In the genomic region with DNA sequence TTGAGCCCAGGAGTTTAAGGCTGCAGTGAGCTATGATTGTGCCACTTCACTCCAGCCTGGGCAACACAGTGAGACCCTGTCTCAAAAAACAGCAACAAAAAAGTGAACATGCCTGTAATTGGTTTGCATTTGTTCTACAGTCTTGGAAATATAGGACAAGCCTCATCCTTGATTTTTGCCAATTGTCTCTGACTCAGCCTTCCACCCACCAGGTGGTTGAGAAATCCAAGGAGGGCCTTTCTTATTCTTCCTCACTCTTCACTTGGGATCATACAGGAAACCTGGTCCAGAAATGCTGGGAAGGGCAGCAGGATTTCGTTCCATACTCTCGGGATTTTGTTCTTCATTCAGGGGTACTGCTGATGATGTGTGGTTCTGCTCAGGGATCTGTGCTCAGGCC, we compare ENCODE assay signal across 16 cellular contexts.
DNase-seq lines count a peak whose midpoint lies in the region; ATAC-seq and TF ChIP-seq lines count a peak whose summit lies in the region.
"Had no signal": no experiment of that assay in that cellular context is flagged by ENCODE, and none has a peak within 500 bp of the region (broad histone marks: within the 10 kb centered on the region; RNA-seq: fewer than 3 reads in every experiment).

No MANE protein-coding gene starts in this region.

- no peak overlapping the region for H3K9ac ChIP-seq in mammary epithelial cell (ENCODE audit: insufficient read depth, low read length)
- H3K9ac ChIP-seq in MM.1S (ENCODE audit: low read length): no peak overlapping the region

- ATAC-seq in activated CD8-positive, alpha-beta T cell treated with anti-CD3 and anti-CD28 coated beads for 36 hours: no peak
- no peak for ATAC-seq in GM19324 (IDR thresholded peaks at IDR 0.05; ENCODE audit: low FRiP score, unreplicated experiment)
- ATAC-seq: PC-3 had no signal

- H3K4me3 ChIP-seq in ACC112 (ENCODE audit: low read depth, low read length) (no peak overlapping the region), MG63 (no peak overlapping the region), mammary epithelial cell (replicated peaks in 1 of 3; ENCODE audit: insufficient read depth in 1 of 3, low read depth in 2 of 3, low read length in 3 of 3) (no peak overlapping the region), MM.1S (ENCODE audit: low read length) (no peak overlapping the region)

- dilution Hi-C loops in mammary epithelial cell (cut with HindIII; ENCODE audit: low sequenced_read_pairs): no loop called here

- H3K9me3 ChIP-seq in MG63 (peaks cover 2% of the 10 kb centered on the region; the same call in 1 of the 2 replicates), mammary epithelial cell (replicated peaks; ENCODE audit: insufficient read depth, low read length) (no peaks in the 10 kb centered on the region), MM.1S (replicated peaks; ENCODE audit: insufficient read depth, low read length) (no peaks in the 10 kb centered on the region)

- no peaks in the 10 kb centered on the region for H3K27me3 ChIP-seq in ACC112 (ENCODE audit: insufficient read depth, low read length)
- H3K27me3 ChIP-seq in MG63: no peaks in the 10 kb centered on the region
- H3K27me3 ChIP-seq in mammary epithelial cell (ENCODE audit: insufficient read depth, low read length): no peaks in the 10 kb centered on the region
- no peaks in the 10 kb centered on the region for H3K27me3 ChIP-seq in MM.1S (replicated peaks; ENCODE audit: insufficient read depth, low read length)

- H3K4me2 ChIP-seq in mammary epithelial cell (ENCODE audit: insufficient read depth, low read depth, low read length): peak overlapping the region; percentile 12
- no peak overlapping the region for H3K4me2 ChIP-seq in MM.1S (ENCODE audit: low read depth, low read length)

- H3K79me2 ChIP-seq in ACC112 (ENCODE audit: control insufficient read depth, insufficient read depth, low read length, unreplicated experiment): no peaks in the 10 kb centered on the region
- H3K79me2 ChIP-seq in mammary epithelial cell (ENCODE audit: insufficient read depth, low read length): no peaks in the 10 kb centered on the region
- H3K79me2 ChIP-seq in MM.1S (ENCODE audit: low read length): no peaks in the 10 kb centered on the region

- no TSS peak for BruUV-seq in mammary epithelial cell (replicated peaks; lab: Mats Ljungman, UMichigan)

- H3K4me1 Mint-ChIP-seq in activated CD8-positive, alpha-beta T cell treated with anti-CD3 and anti-CD28 coated beads for 36 hours (ENCODE audit: low read depth): peaks cover 17% of the 10 kb centered on the region

- TF ChIP-seq CTCF in mammary epithelial cell (conservative IDR thresholded peaks at IDR 0.05 in 1 of 2, IDR thresholded peaks at IDR 0.05 in 1 of 2; ENCODE audit: extremely low read depth in 1 of 2, insufficient read depth in 1 of 2, low read depth in 1 of 2, low read length in 2 of 2): no peak
- TF ChIP-seq CTCF in MM.1S (IDR thresholded peaks at IDR 0.05; ENCODE audit: low read length): no peak
- TF ChIP-seq CTCF in activated CD8-positive, alpha-beta T cell treated with anti-CD3 and anti-CD28 coated beads for 36 hours (IDR thresholded peaks at IDR 0.05): no peak

- no peak overlapping the region for H3K27ac Mint-ChIP-seq in activated CD8-positive, alpha-beta T cell treated with anti-CD3 and anti-CD28 coated beads for 36 hours

- H3K9me3 Mint-ChIP-seq in activated CD8-positive, alpha-beta T cell treated with anti-CD3 and anti-CD28 coated beads for 36 hours: peaks cover 13% of the 10 kb centered on the region

- intact Hi-C loops in mammary epithelial cell (cut with micrococcal nuclease) (no loop called here), head of caudate nucleus (cut with DNase I) (no loop called here)
- intact Hi-C loops in activated CD8-positive, alpha-beta T cell treated with anti-CD3 and anti-CD28 coated beads for 36 hours (cut with micrococcal nuclease): no loop called here

- H3K36me3 Mint-ChIP-seq in activated CD8-positive, alpha-beta T cell treated with anti-CD3 and anti-CD28 coated beads for 36 hours (ENCODE audit: low read depth): peaks cover 2% of the 10 kb centered on the region

- CTCF ChIA-PET in mammary epithelial cell (lab: Charles Lee; ENCODE audit: low non-redundant PET): no interaction called here
- CTCF ChIA-PET in activated CD8-positive, alpha-beta T cell treated with anti-CD3 and anti-CD28 coated beads for 36 hours (lab: Charles Lee): interaction anchor here (1.2 kb wide), 1 partner anchor 10 kb away, joined by 3 read pairs; no protein-coding TSS in a partner anchor

- 19% methylated on average over 2 of the region's 2 CpGs for WGBS in mammary epithelial cell (ENCODE audit: low coverage, missing lambda C conversion rate)

- 0 out of 2 replicates have a peak overlapping the region, but pooled peaks have one; percentile 21 for H3K27ac ChIP-seq in ACC112 (ENCODE audit: low read depth, low read length)
- H3K27ac ChIP-seq in mammary epithelial cell (ENCODE audit: insufficient read depth, low read depth, low read length): no peak overlapping the region
- H3K27ac ChIP-seq in MM.1S (ENCODE audit: low read length): no peak overlapping the region

- H3K4me3 Mint-ChIP-seq in activated CD8-positive, alpha-beta T cell treated with anti-CD3 and anti-CD28 coated beads for 36 hours: no peak overlapping the region

- H2AFZ ChIP-seq in ACC112 (ENCODE audit: low read length, unreplicated experiment) (no peak overlapping the region), mammary epithelial cell (ENCODE audit: low read depth, low read length) (peak overlapping the region; percentile 55), MM.1S (ENCODE audit: low read length) (no peak overlapping the region)

- no peaks in the 10 kb centered on the region for H3K9me2 ChIP-seq in MM.1S (replicated peaks; ENCODE audit: insufficient read depth, low read length)

- POLR2A ChIA-PET in activated CD8-positive, alpha-beta T cell treated with anti-CD3 and anti-CD28 coated beads for 36 hours (lab: Charles Lee): no interaction called here

- in situ Hi-C loops in mammary epithelial cell (cut with MboI; ENCODE audit: low sequenced_read_pairs in 2 of 2): no loop called here

- H3K36me3 ChIP-seq in ACC112 (ENCODE audit: insufficient read depth, low read length): no peaks in the 10 kb centered on the region
- H3K36me3 ChIP-seq in MG63: no peaks in the 10 kb centered on the region
- H3K36me3 ChIP-seq in mammary epithelial cell (ENCODE audit: insufficient read depth, low read length): no peaks in the 10 kb centered on the region
- no peaks in the 10 kb centered on the region for H3K36me3 ChIP-seq in MM.1S (replicated peaks; ENCODE audit: insufficient read depth, low read length)

- DNase-seq in MG63 (peak; percentile 62), mammary epithelial cell (peak; percentile 58), head of caudate nucleus (peak in 24 of 42 donors; percentile 5 to 63 (median 29)), COR-L47 (lab: John Stamatoyannopoulos, UW) (no peak), MM.1S (no peak)
- DNase-seq in activated CD8-positive, alpha-beta T cell treated with anti-CD3 and anti-CD28 coated beads for 36 hours: no peak
- DNase-seq: C1 segment of cervical spinal cord, H7, Kasumi-1, NCI-H1436 treated with DMSO at 0.1 percent for 48 hours, NCI-H2081 treated with DMSO at 0.1 percent for 48 hours, NCI-H510A treated with DMSO at 0.1 percent for 48 hours, NCI-H82, PC-3 had no signal

- no peaks in the 10 kb centered on the region for H3F3A ChIP-seq in MM.1S (ENCODE audit: insufficient read depth, low read length)

- H3K4me1 ChIP-seq in ACC112 (ENCODE audit: control insufficient read depth, insufficient read depth, low read length, unreplicated experiment) (peaks cover 48% of the 10 kb centered on the region), mammary epithelial cell (ENCODE audit: insufficient read depth, low read length) (peaks cover 24% of the 10 kb centered on the region), MM.1S (ENCODE audit: low read length) (peaks cover 9% of the 10 kb centered on the region; the same call in 1 of the 2 replicates)

- H4K20me1 ChIP-seq in mammary epithelial cell (ENCODE audit: insufficient read depth, low read length): no peaks in the 10 kb centered on the region
- no peaks in the 10 kb centered on the region for H4K20me1 ChIP-seq in MM.1S (ENCODE audit: insufficient read depth, low read length)

- no peaks in the 10 kb centered on the region for H3K27me3 Mint-ChIP-seq in activated CD8-positive, alpha-beta T cell treated with anti-CD3 and anti-CD28 coated beads for 36 hours

Comparison
In these comparisons a context has a peak if more than half of its experiments do, and no peak if none do; other contexts are left out.
1. DNase-seq: peak in MG63 (single experiment), mammary epithelial cell (single experiment) and head of caudate nucleus (24 of 42); none in COR-L47 (single experiment), MM.1S (single experiment) and activated CD8-positive, alpha-beta T cell treated with anti-CD3 and anti-CD28 coated beads for 36 hours (single experiment).